In the genomic region with DNA sequence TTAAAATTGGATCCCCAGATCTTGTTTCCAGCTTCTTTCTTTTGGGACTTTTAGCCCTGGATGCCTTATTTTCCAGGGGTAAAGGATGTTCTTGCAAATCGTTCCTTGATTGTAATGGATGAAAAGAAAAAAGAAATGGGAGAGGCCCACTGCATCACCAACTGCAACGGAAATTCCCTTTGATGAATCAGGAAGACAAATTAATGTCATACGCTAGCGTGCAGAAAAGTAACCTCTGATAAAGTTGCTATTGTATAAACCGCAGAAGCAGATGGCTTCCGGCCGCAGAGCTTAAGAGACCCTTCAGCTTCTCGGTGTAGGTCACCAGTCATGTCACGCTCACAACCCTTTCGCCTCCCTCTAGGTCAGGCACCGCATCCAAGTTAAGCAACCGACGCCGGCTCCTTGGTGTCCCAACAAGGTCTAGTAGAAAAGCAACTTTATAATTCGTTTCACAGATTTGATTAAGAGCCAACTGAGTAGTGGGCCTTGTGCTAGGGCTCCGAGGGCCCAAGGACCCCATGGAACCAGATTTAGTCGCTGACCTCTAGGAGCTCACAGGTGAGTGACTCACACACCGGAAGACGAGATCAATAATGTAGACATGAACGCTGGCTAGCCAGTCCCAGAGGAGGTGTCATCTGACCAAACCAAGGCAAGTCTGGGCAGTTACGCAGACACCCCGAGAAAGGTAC, we compare ENCODE assay signal across 1 cellular context.
TF ChIP-seq lines count a peak whose summit lies in the region.

No MANE protein-coding gene starts in this region.

TF ChIP-seq in GM12878, 131 proteins besides CTCF, POLR2A, EP300 and RAD21 (continues in another document):
- TF ChIP-seq, protein P1, sequence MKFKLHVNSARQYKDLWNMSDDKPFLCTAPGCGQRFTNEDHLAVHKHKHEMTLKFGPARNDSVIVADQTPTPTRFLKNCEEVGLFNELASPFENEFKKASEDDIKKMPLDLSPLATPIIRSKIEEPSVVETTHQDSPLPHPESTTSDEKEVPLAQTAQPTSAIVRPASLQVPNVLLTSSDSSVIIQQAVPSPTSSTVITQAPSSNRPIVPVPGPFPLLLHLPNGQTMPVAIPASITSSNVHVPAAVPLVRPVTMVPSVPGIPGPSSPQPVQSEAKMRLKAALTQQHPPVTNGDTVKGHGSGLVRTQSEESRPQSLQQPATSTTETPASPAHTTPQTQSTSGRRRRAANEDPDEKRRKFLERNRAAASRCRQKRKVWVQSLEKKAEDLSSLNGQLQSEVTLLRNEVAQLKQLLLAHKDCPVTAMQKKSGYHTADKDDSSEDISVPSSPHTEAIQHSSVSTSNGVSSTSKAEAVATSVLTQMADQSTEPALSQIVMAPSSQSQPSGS (IDR thresholded peaks at IDR 0.05; ENCODE audit: low read length), result peak; percentile 90
- TF ChIP-seq EZH2 (IDR thresholded peaks at IDR 0.05; ENCODE audit: borderline replicate concordance, control insufficient read depth, low read depth, low read length) (0 out of 2 replicates have a peak, but pooled peaks have one; percentile 90), FOXM1 (IDR thresholded peaks at IDR 0.05; ENCODE audit: low read depth, low read length) (peak; percentile 100), RCOR1 (conservative IDR thresholded peaks at IDR 0.05; ENCODE audit: low read depth, low read length) (no peak), CREM (IDR thresholded peaks at IDR 0.05; ENCODE audit: low read depth) (peak; percentile 95), NR2C1 (IDR thresholded peaks at IDR 0.05) (no peak), SMC3 (IDR thresholded peaks at IDR 0.05; ENCODE audit: borderline replicate concordance, low read length) (peak; percentile 22; the same call in 1 of the 2 replicates), CHD2 (IDR thresholded peaks at IDR 0.05; ENCODE audit: borderline replicate concordance, low read depth, low read length) (peak; percentile 65; the same call in 1 of the 2 replicates), GABPA (IDR thresholded peaks at IDR 0.05; ENCODE audit: low read depth) (peak; percentile 61; the same call in 1 of the 2 replicates), SUZ12 (IDR thresholded peaks at IDR 0.05; ENCODE audit: unreplicated experiment) (no peak), SUPT20H (IDR thresholded peaks at IDR 0.05; ENCODE audit: borderline replicate concordance, control insufficient read depth, low read depth, low read length) (no peak), STAT3 (IDR thresholded peaks at IDR 0.05; ENCODE audit: low read depth, low read length) (0 out of 2 replicates have a peak, but pooled peaks have one; percentile 69), RUNX3 (IDR thresholded peaks at IDR 0.05; ENCODE audit: low read length) (peak; percentile 99), EED (IDR thresholded peaks at IDR 0.05; ENCODE audit: low read depth) (peak; percentile 86), SPI1 (IDR thresholded peaks at IDR 0.05; ENCODE audit: borderline replicate concordance, insufficient read depth, low read depth, low read length) (peak; percentile 24; the same call in 1 of the 2 replicates), BRCA1 (IDR thresholded peaks at IDR 0.05; ENCODE audit: low read depth, low read length) (0 out of 2 replicates have a peak, but pooled peaks have one; percentile 25), FOS (IDR thresholded peaks at IDR 0.05; ENCODE audit: borderline replicate concordance, extremely low read depth, insufficient read length) (no peak), ZNF622 (IDR thresholded peaks at IDR 0.05) (no peak), MTA2 (IDR thresholded peaks at IDR 0.05; ENCODE audit: low read depth) (no peak; the same call in none of the 2 replicates), WRNIP1 (IDR thresholded peaks at IDR 0.05; ENCODE audit: borderline replicate concordance, low read depth, low read length) (peak; percentile 90), MEF2A (IDR thresholded peaks at IDR 0.05; ENCODE audit: insufficient read depth, low read depth, low read length) (peak; percentile 83; the same call in 1 of the 2 replicates), HDAC6 (IDR thresholded peaks at IDR 0.05; ENCODE audit: unreplicated experiment) (no peak), BMI1 (IDR thresholded peaks at IDR 0.05; ENCODE audit: borderline replicate concordance) (peak; percentile 65; the same call in 1 of the 2 replicates), RAD51 (IDR thresholded peaks at IDR 0.05) (peak; percentile 86), NRF1 (conservative IDR thresholded peaks at IDR 0.05; ENCODE audit: low read depth, low read length) (no peak), BACH1 (IDR thresholded peaks at IDR 0.05; ENCODE audit: borderline replicate concordance) (0 out of 2 replicates have a peak, but pooled peaks have one; percentile 40), MYC (IDR thresholded peaks at IDR 0.05; ENCODE audit: insufficient read depth, insufficient read length, insufficient replicate concordance, low read length, severe bottlenecking) (no peak)
- TF ChIP-seq, protein P2, sequence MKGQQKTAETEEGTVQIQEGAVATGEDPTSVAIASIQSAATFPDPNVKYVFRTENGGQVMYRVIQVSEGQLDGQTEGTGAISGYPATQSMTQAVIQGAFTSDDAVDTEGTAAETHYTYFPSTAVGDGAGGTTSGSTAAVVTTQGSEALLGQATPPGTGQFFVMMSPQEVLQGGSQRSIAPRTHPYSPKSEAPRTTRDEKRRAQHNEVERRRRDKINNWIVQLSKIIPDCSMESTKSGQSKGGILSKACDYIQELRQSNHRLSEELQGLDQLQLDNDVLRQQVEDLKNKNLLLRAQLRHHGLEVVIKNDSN (IDR thresholded peaks at IDR 0.05; ENCODE audit: borderline replicate concordance, extremely low read length, insufficient read depth, low read depth, low read length), result no peak
- TF ChIP-seq, protein P3, sequence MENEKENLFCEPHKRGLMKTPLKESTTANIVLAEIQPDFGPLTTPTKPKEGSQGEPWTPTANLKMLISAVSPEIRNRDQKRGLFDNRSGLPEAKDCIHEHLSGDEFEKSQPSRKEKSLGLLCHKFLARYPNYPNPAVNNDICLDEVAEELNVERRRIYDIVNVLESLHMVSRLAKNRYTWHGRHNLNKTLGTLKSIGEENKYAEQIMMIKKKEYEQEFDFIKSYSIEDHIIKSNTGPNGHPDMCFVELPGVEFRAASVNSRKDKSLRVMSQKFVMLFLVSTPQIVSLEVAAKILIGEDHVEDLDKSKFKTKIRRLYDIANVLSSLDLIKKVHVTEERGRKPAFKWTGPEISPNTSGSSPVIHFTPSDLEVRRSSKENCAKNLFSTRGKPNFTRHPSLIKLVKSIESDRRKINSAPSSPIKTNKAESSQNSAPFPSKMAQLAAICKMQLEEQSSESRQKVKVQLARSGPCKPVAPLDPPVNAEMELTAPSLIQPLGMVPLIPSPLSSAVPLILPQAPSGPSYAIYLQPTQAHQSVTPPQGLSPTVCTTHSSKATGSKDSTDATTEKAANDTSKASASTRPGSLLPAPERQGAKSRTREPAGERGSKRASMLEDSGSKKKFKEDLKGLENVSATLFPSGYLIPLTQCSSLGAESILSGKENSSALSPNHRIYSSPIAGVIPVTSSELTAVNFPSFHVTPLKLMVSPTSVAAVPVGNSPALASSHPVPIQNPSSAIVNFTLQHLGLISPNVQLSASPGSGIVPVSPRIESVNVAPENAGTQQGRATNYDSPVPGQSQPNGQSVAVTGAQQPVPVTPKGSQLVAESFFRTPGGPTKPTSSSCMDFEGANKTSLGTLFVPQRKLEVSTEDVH (IDR thresholded peaks at IDR 0.05; ENCODE audit: low read depth, partially characterized antibody), result no peak
- TF ChIP-seq, protein P4, sequence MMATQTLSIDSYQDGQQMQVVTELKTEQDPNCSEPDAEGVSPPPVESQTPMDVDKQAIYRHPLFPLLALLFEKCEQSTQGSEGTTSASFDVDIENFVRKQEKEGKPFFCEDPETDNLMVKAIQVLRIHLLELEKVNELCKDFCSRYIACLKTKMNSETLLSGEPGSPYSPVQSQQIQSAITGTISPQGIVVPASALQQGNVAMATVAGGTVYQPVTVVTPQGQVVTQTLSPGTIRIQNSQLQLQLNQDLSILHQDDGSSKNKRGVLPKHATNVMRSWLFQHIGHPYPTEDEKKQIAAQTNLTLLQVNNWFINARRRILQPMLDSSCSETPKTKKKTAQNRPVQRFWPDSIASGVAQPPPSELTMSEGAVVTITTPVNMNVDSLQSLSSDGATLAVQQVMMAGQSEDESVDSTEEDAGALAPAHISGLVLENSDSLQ (IDR thresholded peaks at IDR 0.05), result peak; percentile 80
- TF ChIP-seq, protein P5, sequence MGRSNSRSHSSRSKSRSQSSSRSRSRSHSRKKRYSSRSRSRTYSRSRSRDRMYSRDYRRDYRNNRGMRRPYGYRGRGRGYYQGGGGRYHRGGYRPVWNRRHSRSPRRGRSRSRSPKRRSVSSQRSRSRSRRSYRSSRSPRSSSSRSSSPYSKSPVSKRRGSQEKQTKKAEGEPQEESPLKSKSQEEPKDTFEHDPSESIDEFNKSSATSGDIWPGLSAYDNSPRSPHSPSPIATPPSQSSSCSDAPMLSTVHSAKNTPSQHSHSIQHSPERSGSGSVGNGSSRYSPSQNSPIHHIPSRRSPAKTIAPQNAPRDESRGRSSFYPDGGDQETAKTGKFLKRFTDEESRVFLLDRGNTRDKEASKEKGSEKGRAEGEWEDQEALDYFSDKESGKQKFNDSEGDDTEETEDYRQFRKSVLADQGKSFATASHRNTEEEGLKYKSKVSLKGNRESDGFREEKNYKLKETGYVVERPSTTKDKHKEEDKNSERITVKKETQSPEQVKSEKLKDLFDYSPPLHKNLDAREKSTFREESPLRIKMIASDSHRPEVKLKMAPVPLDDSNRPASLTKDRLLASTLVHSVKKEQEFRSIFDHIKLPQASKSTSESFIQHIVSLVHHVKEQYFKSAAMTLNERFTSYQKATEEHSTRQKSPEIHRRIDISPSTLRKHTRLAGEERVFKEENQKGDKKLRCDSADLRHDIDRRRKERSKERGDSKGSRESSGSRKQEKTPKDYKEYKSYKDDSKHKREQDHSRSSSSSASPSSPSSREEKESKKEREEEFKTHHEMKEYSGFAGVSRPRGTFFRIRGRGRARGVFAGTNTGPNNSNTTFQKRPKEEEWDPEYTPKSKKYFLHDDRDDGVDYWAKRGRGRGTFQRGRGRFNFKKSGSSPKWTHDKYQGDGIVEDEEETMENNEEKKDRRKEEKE (IDR thresholded peaks at IDR 0.05), result no peak
- TF ChIP-seq, protein P6, sequence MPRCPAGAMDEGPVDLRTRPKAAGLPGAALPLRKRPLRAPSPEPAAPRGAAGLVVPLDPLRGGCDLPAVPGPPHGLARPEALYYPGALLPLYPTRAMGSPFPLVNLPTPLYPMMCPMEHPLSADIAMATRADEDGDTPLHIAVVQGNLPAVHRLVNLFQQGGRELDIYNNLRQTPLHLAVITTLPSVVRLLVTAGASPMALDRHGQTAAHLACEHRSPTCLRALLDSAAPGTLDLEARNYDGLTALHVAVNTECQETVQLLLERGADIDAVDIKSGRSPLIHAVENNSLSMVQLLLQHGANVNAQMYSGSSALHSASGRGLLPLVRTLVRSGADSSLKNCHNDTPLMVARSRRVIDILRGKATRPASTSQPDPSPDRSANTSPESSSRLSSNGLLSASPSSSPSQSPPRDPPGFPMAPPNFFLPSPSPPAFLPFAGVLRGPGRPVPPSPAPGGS (IDR thresholded peaks at IDR 0.05; ENCODE audit: borderline replicate concordance, insufficient read depth, low read depth, low read length, poor library complexity, severe bottlenecking), result no peak
- TF ChIP-seq, protein P7, sequence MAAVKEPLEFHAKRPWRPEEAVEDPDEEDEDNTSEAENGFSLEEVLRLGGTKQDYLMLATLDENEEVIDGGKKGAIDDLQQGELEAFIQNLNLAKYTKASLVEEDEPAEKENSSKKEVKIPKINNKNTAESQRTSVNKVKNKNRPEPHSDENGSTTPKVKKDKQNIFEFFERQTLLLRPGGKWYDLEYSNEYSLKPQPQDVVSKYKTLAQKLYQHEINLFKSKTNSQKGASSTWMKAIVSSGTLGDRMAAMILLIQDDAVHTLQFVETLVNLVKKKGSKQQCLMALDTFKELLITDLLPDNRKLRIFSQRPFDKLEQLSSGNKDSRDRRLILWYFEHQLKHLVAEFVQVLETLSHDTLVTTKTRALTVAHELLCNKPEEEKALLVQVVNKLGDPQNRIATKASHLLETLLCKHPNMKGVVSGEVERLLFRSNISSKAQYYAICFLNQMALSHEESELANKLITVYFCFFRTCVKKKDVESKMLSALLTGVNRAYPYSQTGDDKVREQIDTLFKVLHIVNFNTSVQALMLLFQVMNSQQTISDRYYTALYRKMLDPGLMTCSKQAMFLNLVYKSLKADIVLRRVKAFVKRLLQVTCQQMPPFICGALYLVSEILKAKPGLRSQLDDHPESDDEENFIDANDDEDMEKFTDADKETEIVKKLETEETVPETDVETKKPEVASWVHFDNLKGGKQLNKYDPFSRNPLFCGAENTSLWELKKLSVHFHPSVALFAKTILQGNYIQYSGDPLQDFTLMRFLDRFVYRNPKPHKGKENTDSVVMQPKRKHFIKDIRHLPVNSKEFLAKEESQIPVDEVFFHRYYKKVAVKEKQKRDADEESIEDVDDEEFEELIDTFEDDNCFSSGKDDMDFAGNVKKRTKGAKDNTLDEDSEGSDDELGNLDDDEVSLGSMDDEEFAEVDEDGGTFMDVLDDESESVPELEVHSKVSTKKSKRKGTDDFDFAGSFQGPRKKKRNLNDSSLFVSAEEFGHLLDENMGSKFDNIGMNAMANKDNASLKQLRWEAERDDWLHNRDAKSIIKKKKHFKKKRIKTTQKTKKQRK (IDR thresholded peaks at IDR 0.05; ENCODE audit: low read depth, low read length), result no peak
- TF ChIP-seq, protein P8, sequence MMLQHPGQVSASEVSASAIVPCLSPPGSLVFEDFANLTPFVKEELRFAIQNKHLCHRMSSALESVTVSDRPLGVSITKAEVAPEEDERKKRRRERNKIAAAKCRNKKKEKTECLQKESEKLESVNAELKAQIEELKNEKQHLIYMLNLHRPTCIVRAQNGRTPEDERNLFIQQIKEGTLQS (IDR thresholded peaks at IDR 0.05; ENCODE audit: borderline replicate concordance, extremely low read depth, low read depth, low read length), result no peak
- TF ChIP-seq, protein P9, sequence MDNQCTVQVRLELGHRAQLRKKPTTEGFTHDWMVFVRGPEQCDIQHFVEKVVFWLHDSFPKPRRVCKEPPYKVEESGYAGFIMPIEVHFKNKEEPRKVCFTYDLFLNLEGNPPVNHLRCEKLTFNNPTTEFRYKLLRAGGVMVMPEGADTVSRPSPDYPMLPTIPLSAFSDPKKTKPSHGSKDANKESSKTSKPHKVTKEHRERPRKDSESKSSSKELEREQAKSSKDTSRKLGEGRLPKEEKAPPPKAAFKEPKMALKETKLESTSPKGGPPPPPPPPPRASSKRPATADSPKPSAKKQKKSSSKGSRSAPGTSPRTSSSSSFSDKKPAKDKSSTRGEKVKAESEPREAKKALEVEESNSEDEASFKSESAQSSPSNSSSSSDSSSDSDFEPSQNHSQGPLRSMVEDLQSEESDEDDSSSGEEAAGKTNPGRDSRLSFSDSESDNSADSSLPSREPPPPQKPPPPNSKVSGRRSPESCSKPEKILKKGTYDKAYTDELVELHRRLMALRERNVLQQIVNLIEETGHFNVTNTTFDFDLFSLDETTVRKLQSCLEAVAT (IDR thresholded peaks at IDR 0.05), result peak; percentile 95
